1 cellular context compared by ENCODE assay signal in genomic region chr6:106847116-106847515, GRCh38.
TF ChIP-seq lines count a peak whose summit lies in the region.

No MANE protein-coding gene starts in this region.

TF ChIP-seq in K562, 482 proteins besides CTCF, POLR2A, EP300 and RAD21 (continued from another document and continues in another):
- TF ChIP-seq CBX2 (IDR thresholded peaks at IDR 0.05; ENCODE audit: insufficient read depth, low read length, poor library complexity, severe bottlenecking) (no peak), ZBTB9 (CRISPR knock-in tag; IDR thresholded peaks at IDR 0.05) (0 out of 2 replicates have a peak, but pooled peaks have one; percentile 32), ZSCAN32 (CRISPR knock-in tag; IDR thresholded peaks at IDR 0.05) (no peak), ZNF407 (IDR thresholded peaks at IDR 0.05; ENCODE audit: low read depth) (no peak), E2F8 (IDR thresholded peaks at IDR 0.05; ENCODE audit: low read depth, partially characterized antibody) (no peak), ESRRA (IDR thresholded peaks at IDR 0.05; ENCODE audit: borderline replicate concordance, low read depth) (peak; percentile 19; the same call in 1 of the 2 replicates), RNF2 (IDR thresholded peaks at IDR 0.05) (0 out of 2 replicates have a peak, but pooled peaks have one; percentile 25), ZBTB17 (CRISPR knock-in tag; IDR thresholded peaks at IDR 0.05) (no peak), ZBTB8A (IDR thresholded peaks at IDR 0.05; ENCODE audit: partially characterized antibody) (no peak), CBFA2T3 (IDR thresholded peaks at IDR 0.05) (peak; percentile 50; the same call in 1 of the 2 replicates), ZNF3 (CRISPR knock-in tag; IDR thresholded peaks at IDR 0.05) (no peak), ETV5 (CRISPR knock-in tag; IDR thresholded peaks at IDR 0.05; ENCODE audit: low read depth) (no peak), PHB2 (IDR thresholded peaks at IDR 0.05; ENCODE audit: low read depth) (no peak), ZFP1 (CRISPR knock-in tag; IDR thresholded peaks at IDR 0.05) (no peak), JUND (IDR thresholded peaks at IDR 0.05; ENCODE audit: borderline replicate concordance, low read depth, low read length) (peak; percentile 35; the same call in 1 of the 2 replicates), JUND (tag; IDR thresholded peaks at IDR 0.05; ENCODE audit: borderline replicate concordance, low read depth, low read length) (no peak; the same call in 2 of the 3 replicates), CTBP1 (IDR thresholded peaks at IDR 0.05; ENCODE audit: borderline replicate concordance) (peak; percentile 88), CBX3 (IDR thresholded peaks at IDR 0.05; ENCODE audit: borderline replicate concordance in 1 of 2, low read length in 2 of 2) (no peak), ZKSCAN3 (CRISPR knock-in tag; IDR thresholded peaks at IDR 0.05) (no peak), SRSF9 (IDR thresholded peaks at IDR 0.05; ENCODE audit: borderline replicate concordance, low read depth, low read length) (no peak), MTF1 (CRISPR knock-in tag; IDR thresholded peaks at IDR 0.05; ENCODE audit: borderline replicate concordance) (no peak), ZNF764 (CRISPR knock-in tag; IDR thresholded peaks at IDR 0.05; ENCODE audit: low read depth) (no peak), FOXJ2 (tag; IDR thresholded peaks at IDR 0.05) (peak; percentile 91), IFI16 (CRISPR knock-in tag; IDR thresholded peaks at IDR 0.05) (no peak), ZKSCAN1 (IDR thresholded peaks at IDR 0.05; ENCODE audit: low read depth, low read length) (peak; percentile 31; the same call in 1 of the 2 replicates), ZNF644 (tag; IDR thresholded peaks at IDR 0.05; ENCODE audit: low read depth) (0 out of 2 replicates have a peak, but pooled peaks have one; percentile 48), EHMT2 (IDR thresholded peaks at IDR 0.05) (0 out of 2 replicates have a peak, but pooled peaks have one; percentile 33), TAF15 (IDR thresholded peaks at IDR 0.05; ENCODE audit: low read depth, low read length) (no peak)
- TF ChIP-seq, protein P1, sequence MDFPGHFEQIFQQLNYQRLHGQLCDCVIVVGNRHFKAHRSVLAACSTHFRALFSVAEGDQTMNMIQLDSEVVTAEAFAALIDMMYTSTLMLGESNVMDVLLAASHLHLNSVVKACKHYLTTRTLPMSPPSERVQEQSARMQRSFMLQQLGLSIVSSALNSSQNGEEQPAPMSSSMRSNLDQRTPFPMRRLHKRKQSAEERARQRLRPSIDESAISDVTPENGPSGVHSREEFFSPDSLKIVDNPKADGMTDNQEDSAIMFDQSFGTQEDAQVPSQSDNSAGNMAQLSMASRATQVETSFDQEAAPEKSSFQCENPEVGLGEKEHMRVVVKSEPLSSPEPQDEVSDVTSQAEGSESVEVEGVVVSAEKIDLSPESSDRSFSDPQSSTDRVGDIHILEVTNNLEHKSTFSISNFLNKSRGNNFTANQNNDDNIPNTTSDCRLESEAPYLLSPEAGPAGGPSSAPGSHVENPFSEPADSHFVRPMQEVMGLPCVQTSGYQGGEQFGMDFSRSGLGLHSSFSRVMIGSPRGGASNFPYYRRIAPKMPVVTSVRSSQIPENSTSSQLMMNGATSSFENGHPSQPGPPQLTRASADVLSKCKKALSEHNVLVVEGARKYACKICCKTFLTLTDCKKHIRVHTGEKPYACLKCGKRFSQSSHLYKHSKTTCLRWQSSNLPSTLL (IDR thresholded peaks at IDR 0.05): no peak
- TF ChIP-seq, protein P2, sequence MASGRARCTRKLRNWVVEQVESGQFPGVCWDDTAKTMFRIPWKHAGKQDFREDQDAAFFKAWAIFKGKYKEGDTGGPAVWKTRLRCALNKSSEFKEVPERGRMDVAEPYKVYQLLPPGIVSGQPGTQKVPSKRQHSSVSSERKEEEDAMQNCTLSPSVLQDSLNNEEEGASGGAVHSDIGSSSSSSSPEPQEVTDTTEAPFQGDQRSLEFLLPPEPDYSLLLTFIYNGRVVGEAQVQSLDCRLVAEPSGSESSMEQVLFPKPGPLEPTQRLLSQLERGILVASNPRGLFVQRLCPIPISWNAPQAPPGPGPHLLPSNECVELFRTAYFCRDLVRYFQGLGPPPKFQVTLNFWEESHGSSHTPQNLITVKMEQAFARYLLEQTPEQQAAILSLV (tag; IDR thresholded peaks at IDR 0.05): no peak
